20 cellular contexts compared by ENCODE assay signal in the genomic region with DNA sequence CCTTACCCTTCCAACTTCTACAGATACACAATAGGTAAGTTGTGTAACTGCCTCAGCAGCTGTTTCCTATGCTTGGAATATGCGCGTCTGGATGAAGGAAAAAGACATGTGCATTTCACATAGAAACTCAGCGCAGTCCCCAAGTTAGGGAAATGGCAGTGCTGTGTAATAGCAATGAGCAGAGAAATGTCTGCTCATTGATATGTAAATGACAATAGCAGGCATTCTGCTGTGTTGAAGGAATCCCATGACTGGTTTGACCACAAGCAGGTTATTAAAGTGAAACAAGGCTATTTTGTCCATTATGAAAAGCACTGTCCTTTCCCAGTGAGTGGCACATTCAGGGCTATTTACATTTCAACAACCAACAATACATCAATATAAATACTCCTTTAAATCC.
DNase-seq lines count a peak whose midpoint lies in the region; ATAC-seq and TF ChIP-seq lines count a peak whose summit lies in the region.
"Had no signal": no experiment of that assay in that cellular context is flagged by ENCODE, and none has a peak within 500 bp of the region (broad histone marks: within the 10 kb centered on the region; RNA-seq: fewer than 3 reads in every experiment).

No MANE protein-coding gene starts in this region.

- no peaks in the 10 kb centered on the region for H4K20me1 ChIP-seq in DND-41 (ENCODE audit: insufficient read depth, low read length)
- no peaks in the 10 kb centered on the region for H4K20me1 ChIP-seq in neural progenitor cell (ENCODE audit: low read depth)

- H3K79me2 ChIP-seq in DND-41 (ENCODE audit: insufficient read depth, low read length) (peaks cover 11% of the 10 kb centered on the region; the same call in 1 of the 2 replicates), neural progenitor cell (ENCODE audit: low read depth) (no peaks in the 10 kb centered on the region)

- no peak for TF ChIP-seq POLR2A in breast epithelium (IDR thresholded peaks at IDR 0.05)

- H3K4me3 Mint-ChIP-seq in brain (peak overlapping the region in 1 of 5 experiments; percentile 12), neural progenitor cell (no peak overlapping the region), HFFc6 (no peak overlapping the region)
- H3K4me3 Mint-ChIP-seq: activated CD4-positive, alpha-beta T cell treated with anti-CD3 and anti-CD28 coated beads, Interleukin-2, amount 10 ng/mL, durations not matched to agents 24 days and 14 days; stimulated activated memory B cell treated with anti-CD40 and anti-IgM and Interleukin-4, amounts not matched to agents 10 μg/mL and 1 μg/mL and 100 μg/mL, for 72 hours had no signal

- H3K4me3 ChIP-seq in DND-41 (ENCODE audit: low read depth in 1 of 2, low read length in 2 of 2) (no peak overlapping the region), neural progenitor cell (no peak overlapping the region), breast epithelium (no peak overlapping the region), mucosa of descending colon (no peak overlapping the region)
- H3K4me3 ChIP-seq: lower lobe of right lung, ovary, transverse colon had no signal

- H3K27me3 ChIP-seq in DND-41 (ENCODE audit: insufficient read depth, low read length, poor library complexity) (no peaks in the 10 kb centered on the region), neural progenitor cell (no peaks in the 10 kb centered on the region), breast epithelium (no peaks in the 10 kb centered on the region)
- H3K27me3 ChIP-seq: ovary, transverse colon had no signal

- H3K9ac ChIP-seq in DND-41 (ENCODE audit: low read depth, low read length) (no peak overlapping the region), neural progenitor cell (no peak overlapping the region)

- H3K27me3 Mint-ChIP-seq in brain = peaks cover 3% of the 10 kb centered on the region
- H3K27me3 Mint-ChIP-seq in neural progenitor cell (ENCODE audit: insufficient read depth, low read depth) = peaks cover 4% of the 10 kb centered on the region
- H3K27me3 Mint-ChIP-seq in HFFc6 (ENCODE audit: insufficient read depth) = no peaks in the 10 kb centered on the region
- H3K27me3 Mint-ChIP-seq: activated CD4-positive, alpha-beta T cell treated with anti-CD3 and anti-CD28 coated beads, Interleukin-2, amount 10 ng/mL, durations not matched to agents 24 days and 14 days; stimulated activated memory B cell treated with anti-CD40 and anti-IgM and Interleukin-4, amounts not matched to agents 10 μg/mL and 1 μg/mL and 100 μg/mL, for 72 hours had no signal

- ATAC-seq in DND-41 (ENCODE audit: insufficient read depth, low read depth) (no peak), mucosa of descending colon (no peak)
- ATAC-seq: HepG2; lower lobe of right lung; Right ventricle myocardium inferior; sciatic nerve; stimulated activated memory B cell treated with anti-CD40 and anti-IgM and Interleukin-4, amounts not matched to agents 10 μg/mL and 1 μg/mL and 100 μg/mL, for 72 hours had no signal

- H3K27ac Mint-ChIP-seq in brain (peak overlapping the region in 3 of 5 experiments; percentile 45 to 68 (median 65)), neural progenitor cell (no peak overlapping the region), HFFc6 (no peak overlapping the region)
- H3K27ac Mint-ChIP-seq: activated CD4-positive, alpha-beta T cell treated with anti-CD3 and anti-CD28 coated beads, Interleukin-2, amount 10 ng/mL, durations not matched to agents 24 days and 14 days; activated T-helper 2 cell treated with anti-CD3 and anti-CD28 coated beads, Interferon-gamma antibody, Interleukin-2, Interleukin-4, amounts not matched to agents 10 μg/mL and 5 μg/mL and 100 μg/mL, durations not matched to agents 14 hours and 24 hours and 36 hours; stimulated activated memory B cell treated with anti-CD40 and anti-IgM and Interleukin-4, amounts not matched to agents 10 μg/mL and 1 μg/mL and 100 μg/mL, for 72 hours had no signal

- peaks cover 62% of the 10 kb centered on the region for H3K4me1 Mint-ChIP-seq in brain
- peaks cover 24% of the 10 kb centered on the region for H3K4me1 Mint-ChIP-seq in neural progenitor cell
- H3K4me1 Mint-ChIP-seq in HFFc6 (ENCODE audit: low read depth) = peaks cover 57% of the 10 kb centered on the region

- H3K36me3 Mint-ChIP-seq in brain (no peaks in the 10 kb centered on the region), neural progenitor cell (no peaks in the 10 kb centered on the region), HFFc6 (ENCODE audit: low read depth) (no peaks in the 10 kb centered on the region)
- H3K36me3 Mint-ChIP-seq: stimulated activated memory B cell treated with anti-CD40 and anti-IgM and Interleukin-4, amounts not matched to agents 10 μg/mL and 1 μg/mL and 100 μg/mL, for 72 hours had no signal

- H3K27ac ChIP-seq in DND-41 (ENCODE audit: low read length) = peak overlapping the region; percentile 23
- no peak overlapping the region for H3K27ac ChIP-seq in neural progenitor cell
- H3K27ac ChIP-seq in breast epithelium = no peak overlapping the region
- H3K27ac ChIP-seq: lower lobe of right lung, ovary, transverse colon had no signal

- intact Hi-C loops in breast epithelium (cut with DNase I; ENCODE audit: low total_unique reads) = no loop called here
- intact Hi-C loops in mucosa of descending colon (cut with DNase I, micrococcal nuclease) = no loop called here

- H3K4me2 ChIP-seq in DND-41 (ENCODE audit: insufficient read depth, low read length) (no peak overlapping the region), neural progenitor cell (no peak overlapping the region)

- no peaks in the 10 kb centered on the region for H3F3A ChIP-seq in neural progenitor cell (ENCODE audit: low read depth)

- H3K9me3 Mint-ChIP-seq in brain (no peaks in the 10 kb centered on the region), neural progenitor cell (no peaks in the 10 kb centered on the region), HFFc6 (no peaks in the 10 kb centered on the region)
- H3K9me3 Mint-ChIP-seq: stimulated activated memory B cell treated with anti-CD40 and anti-IgM and Interleukin-4, amounts not matched to agents 10 μg/mL and 1 μg/mL and 100 μg/mL, for 72 hours had no signal

- TF ChIP-seq CTCF in DND-41 (IDR thresholded peaks at IDR 0.05; ENCODE audit: borderline replicate concordance, extremely low read depth, low read length, poor library complexity, severe bottlenecking) = no peak
- no peak for TF ChIP-seq CTCF in brain (conservative IDR thresholded peaks at IDR 0.05)
- TF ChIP-seq CTCF in neural progenitor cell (IDR thresholded peaks at IDR 0.05) = no peak
- no peak for TF ChIP-seq CTCF in breast epithelium (IDR thresholded peaks at IDR 0.05)
- TF ChIP-seq CTCF in HFFc6 (IDR thresholded peaks at IDR 0.05) = no peak
- no peak for TF ChIP-seq CTCF in mucosa of descending colon (IDR thresholded peaks at IDR 0.05)

- no peaks in the 10 kb centered on the region for H3K9me3 ChIP-seq in DND-41 (ENCODE audit: insufficient read depth, low read length, severe bottlenecking)
- H3K9me3 ChIP-seq in neural progenitor cell (ENCODE audit: low read depth) = no peaks in the 10 kb centered on the region
- no peaks in the 10 kb centered on the region for H3K9me3 ChIP-seq in breast epithelium
- no peaks in the 10 kb centered on the region for H3K9me3 ChIP-seq in mucosa of descending colon
- H3K9me3 ChIP-seq: Caco-2, lower lobe of right lung, ovary, transverse colon had no signal

- H2AFZ ChIP-seq in DND-41 (ENCODE audit: low read depth, low read length) (no peak overlapping the region), neural progenitor cell (replicated peaks) (peak overlapping the region; percentile 81)

- DNase-seq in DND-41 = no peak
- DNase-seq in NCI-H146 treated with DMSO at 0.1 percent for 48 hours (lab: John Stamatoyannopoulos, UW; ENCODE audit: unreplicated experiment) = peak; percentile 23
- DNase-seq in neural progenitor cell (ENCODE audit: low spot score) = no peak
- DNase-seq in breast epithelium (ENCODE audit: low spot score in 2 of 2) = no peak
- no peak for DNase-seq in HFFc6
- no peak for DNase-seq in mucosa of descending colon
- DNase-seq: activated CD4-positive, alpha-beta T cell treated with anti-CD3 and anti-CD28 coated beads, Interleukin-2, amount 10 ng/mL, durations not matched to agents 24 days and 14 days; Caco-2; head of caudate nucleus; lower lobe of right lung; NCI-H1694 treated with DMSO at 0.1 percent for 48 hours; NCI-H446; ovary; transverse colon had no signal

- H3K36me3 ChIP-seq in DND-41 (ENCODE audit: insufficient read depth, low read length) (no peaks in the 10 kb centered on the region), neural progenitor cell (no peaks in the 10 kb centered on the region), breast epithelium (no peaks in the 10 kb centered on the region), mucosa of descending colon (ENCODE audit: low read depth) (no peaks in the 10 kb centered on the region)
- H3K36me3 ChIP-seq: lower lobe of right lung, ovary, transverse colon had no signal

- H3K4me1 ChIP-seq in DND-41 (ENCODE audit: insufficient read depth, low read length) = peaks cover 71% of the 10 kb centered on the region
- peaks cover 17% of the 10 kb centered on the region for H3K4me1 ChIP-seq in neural progenitor cell
- H3K4me1 ChIP-seq in breast epithelium = peaks cover 0 to 8% of the 10 kb centered on the region in 2 donors
- peaks cover 8% of the 10 kb centered on the region for H3K4me1 ChIP-seq in mucosa of descending colon (ENCODE audit: low read depth)

Comparison
In these comparisons a context has a peak if more than half of its experiments do, and no peak if none do; other contexts are left out.
1. H3K27ac Mint-ChIP-seq: peak in brain (3 of 5); none in neural progenitor cell (single experiment) and HFFc6 (single experiment).